Comparison of ENCODE assay signal across 21 cellular contexts in the genomic region with DNA sequence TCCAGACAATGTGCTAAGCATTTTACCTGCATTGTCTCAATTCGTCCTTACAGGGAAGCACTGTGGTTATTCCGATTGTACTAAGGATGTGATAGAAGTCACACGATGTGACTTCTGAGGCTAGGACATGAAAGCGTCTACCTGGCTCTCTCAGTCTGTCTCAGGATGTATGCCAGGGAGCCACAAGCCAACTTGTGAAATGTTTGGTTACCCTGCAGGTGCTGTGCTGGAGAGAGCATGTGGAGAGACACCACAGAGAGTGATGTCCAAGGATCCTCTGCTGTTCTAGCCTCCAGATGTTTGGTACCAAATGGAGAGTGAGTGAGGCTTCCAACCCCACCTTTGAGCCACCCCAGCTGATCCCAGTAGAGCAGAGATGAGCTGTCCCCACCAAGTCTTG.
"Had no signal": no experiment of that assay in that cellular context is flagged by ENCODE, and none has a peak within 500 bp of the region (broad histone marks: within the 10 kb centered on the region; RNA-seq: fewer than 3 reads in every experiment).

No MANE protein-coding gene starts in this region.

- H2AFZ ChIP-seq: neural progenitor cell had no signal

- H3K4me1 Mint-ChIP-seq: activated naive CD8-positive, alpha-beta T cell treated with anti-CD3 and anti-CD28 coated beads, Interleukin-2, amount 10 ng/mL, durations not matched to agents 7 days and 5 days; naive thymus-derived CD4-positive, alpha-beta T cell; neural progenitor cell had no signal

- ATAC-seq: left colon; naive thymus-derived CD4-positive, alpha-beta T cell; stimulated activated naive B cell treated with anti-CD40 and anti-IgM and Interleukin-4, amounts not matched to agents 10 μg/mL and 1 μg/mL and 100 μg/mL, for 72 hours had no signal

- H3K27me3 ChIP-seq: body of pancreas, dorsolateral prefrontal cortex, esophagus muscularis mucosa, neural progenitor cell, vagina had no signal

- H3K4me3 Mint-ChIP-seq: activated naive CD4-positive, alpha-beta T cell treated with anti-CD3 and anti-CD28 coated beads for 36 hours; activated naive CD8-positive, alpha-beta T cell treated with anti-CD3 and anti-CD28 coated beads, Interleukin-2, amount 10 ng/mL, durations not matched to agents 7 days and 5 days; naive thymus-derived CD4-positive, alpha-beta T cell; neural progenitor cell; stimulated activated naive B cell treated with anti-CD40 and anti-IgM and Interleukin-4, amounts not matched to agents 10 μg/mL and 1 μg/mL and 100 μg/mL, for 72 hours had no signal

- H3K9me3 ChIP-seq: body of pancreas, esophagus muscularis mucosa, lower lobe of right lung, vagina had no signal

- H3K36me3 Mint-ChIP-seq: activated naive CD8-positive, alpha-beta T cell treated with anti-CD3 and anti-CD28 coated beads, Interleukin-2, amount 10 ng/mL, durations not matched to agents 7 days and 5 days; naive thymus-derived CD4-positive, alpha-beta T cell; neural progenitor cell; stimulated activated naive B cell treated with anti-CD40 and anti-IgM and Interleukin-4, amounts not matched to agents 10 μg/mL and 1 μg/mL and 100 μg/mL, for 72 hours had no signal

- H3K36me3 ChIP-seq: esophagus muscularis mucosa, lower lobe of right lung, neural progenitor cell, vagina, WERI-Rb-1 had no signal

- H3K27ac Mint-ChIP-seq: activated naive CD4-positive, alpha-beta T cell treated with anti-CD3 and anti-CD28 coated beads for 36 hours; activated naive CD8-positive, alpha-beta T cell treated with anti-CD3 and anti-CD28 coated beads, Interleukin-2, amount 10 ng/mL, durations not matched to agents 7 days and 5 days; naive thymus-derived CD4-positive, alpha-beta T cell; neural progenitor cell; stimulated activated naive B cell treated with anti-CD40 and anti-IgM and Interleukin-4, amounts not matched to agents 10 μg/mL and 1 μg/mL and 100 μg/mL, for 72 hours had no signal

- H3K9me3 Mint-ChIP-seq: activated naive CD4-positive, alpha-beta T cell treated with anti-CD3 and anti-CD28 coated beads for 36 hours; naive thymus-derived CD4-positive, alpha-beta T cell; neural progenitor cell; stimulated activated naive B cell treated with anti-CD40 and anti-IgM and Interleukin-4, amounts not matched to agents 10 μg/mL and 1 μg/mL and 100 μg/mL, for 72 hours had no signal

- DNase-seq: activated CD4-positive, alpha-beta T cell treated with anti-CD3 and anti-CD28 coated beads, Interleukin-2, amount 50 U/mL, for 4 hours; activated effector memory CD4-positive, alpha-beta T cell treated with Interleukin-2 at 50 U/mL for 16 hours; activated naive CD4-positive, alpha-beta T cell treated with anti-CD3 and anti-CD28 coated beads for 36 hours; activated naive CD8-positive, alpha-beta T cell treated with anti-CD3 and anti-CD28 coated beads, Interleukin-2, amount 10 ng/mL, durations not matched to agents 7 days and 5 days; activated T-cell treated with anti-CD3 and anti-CD28 coated beads, Interleukin-2, amount 50 U/mL, for 48 hours; body of pancreas; caudate nucleus; dorsolateral prefrontal cortex; left colon; lower lobe of right lung; naive thymus-derived CD4-positive, alpha-beta T cell; posterior cingulate gyrus; stimulated activated CD4-positive, alpha-beta T cell treated with anti-CD3 and anti-CD28 coated beads, Interleukin-2, amount 100 ng/mL, for 48 hours; stimulated activated CD8-positive, alpha-beta memory T cell treated with anti-CD3 and anti-CD28 coated beads, Interleukin-4, amount 100 ng/mL, for 48 hours; stimulated activated naive B cell treated with anti-CD40 and anti-IgM and Interleukin-4, amounts not matched to agents 10 μg/mL and 1 μg/mL and 100 μg/mL, for 72 hours; T-helper 1 cell; trophoblast cell; WERI-Rb-1 had no signal

- H3K27ac ChIP-seq: body of pancreas, lower lobe of right lung, neural progenitor cell, WERI-Rb-1 had no signal

- H3K9ac ChIP-seq: neural progenitor cell had no signal

- H3K4me3 ChIP-seq: body of pancreas, dorsolateral prefrontal cortex, esophagus muscularis mucosa, lower lobe of right lung, neural progenitor cell, vagina had no signal

- H3K4me2 ChIP-seq: neural progenitor cell had no signal

- H3K4me1 ChIP-seq: body of pancreas, neural progenitor cell, vagina had no signal
